Comparison of ENCODE assay signal across 7 cellular contexts in the genomic region with DNA sequence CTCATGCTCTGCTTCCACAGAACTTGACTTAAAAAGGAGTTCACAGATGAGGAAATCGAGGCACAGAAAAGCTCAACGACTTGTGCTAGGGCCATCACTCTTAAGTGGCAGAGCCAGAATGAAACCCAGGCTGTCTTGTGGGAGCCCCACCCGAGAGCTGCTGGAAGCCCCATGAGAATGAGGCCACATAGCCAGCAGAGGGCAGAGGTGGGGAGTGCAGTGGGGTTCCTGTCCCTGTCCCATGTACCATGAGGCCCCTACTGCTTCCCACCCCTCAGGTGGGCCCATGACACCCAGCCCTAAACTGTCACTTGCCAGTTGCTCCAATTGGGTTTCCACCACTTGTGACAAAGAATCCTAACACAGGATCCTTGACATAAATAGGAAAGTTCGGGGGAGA.
DNase-seq lines count a peak whose midpoint lies in the region; ATAC-seq and TF ChIP-seq lines count a peak whose summit lies in the region.

No MANE protein-coding gene starts in this region.

- ATAC-seq in GM18498 (IDR thresholded peaks at IDR 0.05; ENCODE audit: unreplicated experiment), result peak; percentile 62
- ATAC-seq in left lobe of liver, result peak; percentile 64
- no peak for ATAC-seq in GM19324 (IDR thresholded peaks at IDR 0.05; ENCODE audit: low FRiP score, unreplicated experiment)

- no peaks in the 10 kb centered on the region for H3K79me2 ChIP-seq in OCI-LY7 (ENCODE audit: insufficient read depth, low read depth, low read length)

- no peak overlapping the region for H3K4me3 Mint-ChIP-seq in activated naive CD4-positive, alpha-beta T cell treated with anti-CD3 and anti-CD28 coated beads, Interleukin-2, amount 10 ng/mL, durations not matched to agents 7 days and 5 days

- H3K4me1 ChIP-seq in OCI-LY7 (ENCODE audit: insufficient read depth, low read length, poor library complexity, severe bottlenecking) (no peaks in the 10 kb centered on the region), transverse colon (no peaks in the 10 kb centered on the region)

- no peaks in the 10 kb centered on the region for H3K4me1 Mint-ChIP-seq in activated naive CD4-positive, alpha-beta T cell treated with anti-CD3 and anti-CD28 coated beads, Interleukin-2, amount 10 ng/mL, durations not matched to agents 7 days and 5 days

- DNase-seq in OCI-LY7 (ENCODE audit: low spot score) (peak; percentile 1), left lobe of liver (ENCODE audit: low spot score) (peak; percentile 53), transverse colon (peak; percentile 55), HuH-7.5 (ENCODE audit: low spot score) (no peak)
- peak; percentile 63 for DNase-seq in activated naive CD4-positive, alpha-beta T cell treated with anti-CD3 and anti-CD28 coated beads, Interleukin-2, amount 10 ng/mL, durations not matched to agents 7 days and 5 days

- POLR2A ChIA-PET in OCI-LY7 (lab: Charles Lee), result no interaction called here

- no peak for TF ChIP-seq EP300 in transverse colon (IDR thresholded peaks at IDR 0.05; ENCODE audit: low read depth)

- WGBS in transverse colon (ENCODE audit: low coverage in 1 of 2), 2 donors, result 57% methylated on average over 4 of the region's 4 CpGs; no CpG with 5 or more reads in 1 of the 2 donors

- no peaks in the 10 kb centered on the region for H3K27me3 Mint-ChIP-seq in activated naive CD4-positive, alpha-beta T cell treated with anti-CD3 and anti-CD28 coated beads, Interleukin-2, amount 10 ng/mL, durations not matched to agents 7 days and 5 days

- CTCF ChIA-PET in OCI-LY7 (lab: Charles Lee; ENCODE audit: unreplicated experiment), result no interaction called here
- CTCF ChIA-PET in activated naive CD4-positive, alpha-beta T cell treated with anti-CD3 and anti-CD28 coated beads, Interleukin-2, amount 10 ng/mL, durations not matched to agents 7 days and 5 days (lab: Charles Lee), result interaction anchor here (1.2 to 2.3 kb wide), 2 partner anchors 179 to 181 kb away, joined by 3 to 6 read pairs; no protein-coding TSS in a partner anchor

- intact Hi-C loops in OCI-LY7 (cut with micrococcal nuclease; ENCODE audit: unreplicated experiment), result no loop called here
- intact Hi-C loops in transverse colon (cut with DNase I; ENCODE audit: low total_unique reads), result no loop called here

- H3K36me3 ChIP-seq in OCI-LY7 (ENCODE audit: insufficient read depth, low read length) (no peaks in the 10 kb centered on the region), transverse colon (no peaks in the 10 kb centered on the region)

- no TSS peak for BruUV-seq in OCI-LY7 (replicated peaks; lab: Mats Ljungman, UMichigan)

- in situ Hi-C loops in transverse colon (cut with MboI; ENCODE audit: low pct_ligation_motif_present in 1 of 4, low pct_unique_long_range_greater_than_20kb in 1 of 4, low sequenced_read_pairs in 3 of 4), result loop anchor here in 1 of 4 donors (25.0 kb wide), 1 partner anchor 502 kb away; no protein-coding TSS in a partner anchor

- no peaks in the 10 kb centered on the region for H3K36me3 Mint-ChIP-seq in activated naive CD4-positive, alpha-beta T cell treated with anti-CD3 and anti-CD28 coated beads, Interleukin-2, amount 10 ng/mL, durations not matched to agents 7 days and 5 days

- H3K9me3 ChIP-seq in OCI-LY7 (ENCODE audit: low read length), result no peaks in the 10 kb centered on the region
- H3K9me3 ChIP-seq in transverse colon, result no peaks in the 10 kb centered on the region

- H3K27ac ChIP-seq in OCI-LY7 (ENCODE audit: low read depth, low read length, poor library complexity, severe bottlenecking), result no peak overlapping the region
- no peak overlapping the region for H3K27ac ChIP-seq in transverse colon

- TF ChIP-seq POLR2A in transverse colon (IDR thresholded peaks at IDR 0.05), result no peak

- H2AFZ ChIP-seq in OCI-LY7 (ENCODE audit: low read length), result no peak overlapping the region

- H3K27ac Mint-ChIP-seq in activated naive CD4-positive, alpha-beta T cell treated with anti-CD3 and anti-CD28 coated beads, Interleukin-2, amount 10 ng/mL, durations not matched to agents 7 days and 5 days, result no peak overlapping the region

- H3K4me2 ChIP-seq in OCI-LY7 (ENCODE audit: low read length), result no peak overlapping the region

- H4K20me1 ChIP-seq in OCI-LY7 (ENCODE audit: insufficient read depth, low read length), result no peaks in the 10 kb centered on the region

- TF ChIP-seq CTCF in OCI-LY7 (conservative IDR thresholded peaks at IDR 0.05; ENCODE audit: low read length) (0 out of 2 replicates have a peak, but pooled peaks have one; percentile 31), transverse colon (IDR thresholded peaks at IDR 0.05) (peak; percentile 17 to 53 (median 36))

- H3K4me3 ChIP-seq in OCI-LY7 (ENCODE audit: low read depth, low read length, poor library complexity, severe bottlenecking) (no peak overlapping the region), transverse colon (no peak overlapping the region)

- no peaks in the 10 kb centered on the region for H3K9me2 ChIP-seq in OCI-LY7 (ENCODE audit: insufficient read depth, low read length)

- H3K27me3 ChIP-seq in transverse colon, result no peaks in the 10 kb centered on the region

- no peaks in the 10 kb centered on the region for H3K9me3 Mint-ChIP-seq in activated naive CD4-positive, alpha-beta T cell treated with anti-CD3 and anti-CD28 coated beads, Interleukin-2, amount 10 ng/mL, durations not matched to agents 7 days and 5 days
